ENCODE assay signal across 10 cellular contexts in the genomic region with DNA sequence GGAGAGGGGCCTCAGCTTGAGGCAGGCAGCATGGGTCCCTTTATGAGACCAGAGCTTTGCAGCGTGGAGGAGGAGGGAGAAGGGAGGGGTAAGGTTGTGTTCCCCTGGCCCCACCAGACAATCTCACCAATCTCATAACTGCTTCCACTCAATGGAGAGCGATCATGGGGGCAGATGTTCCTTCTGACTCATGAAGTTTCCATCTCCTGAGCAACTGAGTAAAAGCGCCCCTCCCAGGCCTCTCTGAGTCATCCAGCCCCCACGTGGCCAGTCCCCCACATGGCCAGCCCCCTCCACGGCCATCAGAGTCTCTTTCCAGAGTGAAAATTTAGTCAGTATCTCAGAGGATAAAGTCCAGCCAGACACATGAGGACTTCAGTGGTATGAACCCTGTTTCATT. TPM values are rescaled to one million over a fixed set of nuclear protein-coding genes. Genes with fewer than 3 reads are reported as not detected.
DNase-seq lines count a peak whose midpoint lies in the region; ATAC-seq, FAIRE-seq and TF ChIP-seq lines count a peak whose summit lies in the region.
"Had no signal": no experiment of that assay in that cellular context is flagged by ENCODE, and none has a peak within 500 bp of the region (broad histone marks: within the 10 kb centered on the region; RNA-seq: fewer than 3 reads in every experiment).

No MANE protein-coding gene starts in this region.

- peak overlapping the region; percentile 86 for H3K27ac Mint-ChIP-seq in activated CD8-positive, alpha-beta T cell treated with anti-CD3 and anti-CD28 coated beads for 36 hours

- peak; percentile 96 for ATAC-seq in activated CD8-positive, alpha-beta T cell treated with anti-CD3 and anti-CD28 coated beads for 36 hours
- no peak for ATAC-seq in HG02973 (IDR thresholded peaks at IDR 0.05; ENCODE audit: unreplicated experiment)

- POLR2A ChIA-PET in activated CD8-positive, alpha-beta T cell treated with anti-CD3 and anti-CD28 coated beads for 36 hours (lab: Charles Lee), result interaction anchor here (1.6 kb wide), 1 partner anchor 539 kb away, joined by 4 read pairs; no protein-coding TSS in a partner anchor

- no peak overlapping the region for H3K4me3 Mint-ChIP-seq in activated CD8-positive, alpha-beta T cell treated with anti-CD3 and anti-CD28 coated beads for 36 hours

- H3K9me3 Mint-ChIP-seq in activated CD8-positive, alpha-beta T cell treated with anti-CD3 and anti-CD28 coated beads for 36 hours, result no peaks in the 10 kb centered on the region

- H3K27me3 Mint-ChIP-seq in activated CD8-positive, alpha-beta T cell treated with anti-CD3 and anti-CD28 coated beads for 36 hours, result peaks cover 3% of the 10 kb centered on the region

- peak; percentile 34 for DNase-seq in DMS 273 (lab: John Stamatoyannopoulos, UW; ENCODE audit: unreplicated experiment)
- DNase-seq in DMS 273 treated with DMSO at 0.1 percent for 48 hours (lab: John Stamatoyannopoulos, UW), result no peak
- DNase-seq in activated CD8-positive, alpha-beta T cell treated with anti-CD3 and anti-CD28 coated beads for 36 hours, result peak; percentile 90
- peak; percentile 81 for DNase-seq in fibroblast of mammary gland (ENCODE audit: low read depth)
- peak; percentile 26 to 51 for DNase-seq in stimulated activated CD8-positive, alpha-beta memory T cell treated with anti-CD3 and anti-CD28 coated beads, Interleukin-15, amount 100 ng/mL, for 4 hours (ENCODE audit: low read depth in 2 of 2)
- DNase-seq in NCI-H2029 treated with DMSO at 0.1 percent for 48 hours (lab: John Stamatoyannopoulos, UW), result no peak
- DNase-seq in frontal cortex (ENCODE audit: low spot score in 2 of 2), result no peak
- DNase-seq: NCI-H510A, uterus had no signal

- FAIRE-seq in frontal cortex (lab: Jason Lieb, UNC), result no peak

- no peak for TF ChIP-seq CTCF in activated CD8-positive, alpha-beta T cell treated with anti-CD3 and anti-CD28 coated beads for 36 hours (IDR thresholded peaks at IDR 0.05)
- TF ChIP-seq CTCF in fibroblast of mammary gland (conservative IDR thresholded peaks at IDR 0.05; ENCODE audit: control insufficient read depth, insufficient read depth, low read depth, low read length), result no peak

- H3K4me1 Mint-ChIP-seq in activated CD8-positive, alpha-beta T cell treated with anti-CD3 and anti-CD28 coated beads for 36 hours (ENCODE audit: low read depth), result peaks cover 29% of the 10 kb centered on the region

- no peak overlapping the region for H3K4me3 ChIP-seq in fibroblast of mammary gland (ENCODE audit: control insufficient read depth, low read depth, low read length)
- H3K4me3 ChIP-seq: uterus had no signal

- intact Hi-C loops in activated CD8-positive, alpha-beta T cell treated with anti-CD3 and anti-CD28 coated beads for 36 hours (cut with micrococcal nuclease), result loop anchor here (10.0 kb wide), 2 partner anchors 124 to 684 kb away; no protein-coding TSS in a partner anchor

- CTCF ChIA-PET in activated CD8-positive, alpha-beta T cell treated with anti-CD3 and anti-CD28 coated beads for 36 hours (lab: Charles Lee), result interaction anchor here (1.0 kb wide), 2 partner anchors 16 to 606 kb away, joined by 3 read pairs; no protein-coding TSS in a partner anchor

- H3K36me3 Mint-ChIP-seq in activated CD8-positive, alpha-beta T cell treated with anti-CD3 and anti-CD28 coated beads for 36 hours (ENCODE audit: low read depth), result no peaks in the 10 kb centered on the region

RNA-seq across cellular contexts. Expression of a gene that starts 39.2 kb away (rescaled TPM):
- total RNA-seq in activated CD8-positive, alpha-beta T cell treated with anti-CD3 and anti-CD28 coated beads for 36 hours, result 1 to 10 TPM; 8.8 to 9.5 TPM
- total RNA-seq in frontal cortex, result 81.1 TPM

Comparison
In these comparisons a context has a peak if more than half of its experiments do, and no peak if none do; other contexts are left out.
1. DNase-seq: peak in DMS 273 (single experiment), activated CD8-positive, alpha-beta T cell treated with anti-CD3 and anti-CD28 coated beads for 36 hours (single experiment), fibroblast of mammary gland (single experiment) and stimulated activated CD8-positive, alpha-beta memory T cell treated with anti-CD3 and anti-CD28 coated beads, Interleukin-15, amount 100 ng/mL, for 4 hours (2 of 2); none in DMS 273 treated with DMSO at 0.1 percent for 48 hours (single experiment), NCI-H2029 treated with DMSO at 0.1 percent for 48 hours (single experiment) and frontal cortex (0 of 2).